8 cellular contexts compared by ENCODE assay signal in the genomic region with DNA sequence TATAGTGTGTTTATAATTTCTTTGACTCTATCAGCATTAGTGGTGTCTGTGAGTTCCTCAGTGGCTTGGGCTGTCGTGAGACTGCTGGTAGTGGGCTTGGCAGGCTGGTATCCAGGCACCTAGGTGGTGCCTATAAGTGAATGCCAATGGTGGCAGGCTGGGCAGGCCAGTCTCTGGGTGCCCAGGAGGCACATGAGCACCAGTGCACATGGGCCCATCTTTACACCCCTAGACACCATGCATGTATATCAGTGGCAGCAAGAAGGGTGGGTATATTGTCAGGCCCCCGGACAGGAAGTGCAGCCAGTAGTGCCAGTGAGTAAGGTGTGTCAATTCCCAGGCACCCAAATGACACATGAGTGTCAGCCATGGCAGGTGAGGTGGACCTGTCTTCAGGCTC.
"Had no signal": no experiment of that assay in that cellular context is flagged by ENCODE, and none has a peak within 500 bp of the region (broad histone marks: within the 10 kb centered on the region; RNA-seq: fewer than 3 reads in every experiment).

No MANE protein-coding gene starts in this region.

- H3K4me1 Mint-ChIP-seq: IgD-negative memory B cell had no signal

- H3K9ac ChIP-seq: KMS-11 had no signal

- H3K27me3 Mint-ChIP-seq: IgD-negative memory B cell had no signal

- H3K27ac Mint-ChIP-seq: IgD-negative memory B cell had no signal

- ATAC-seq: HepG2, K562 had no signal

- H3K4me2 ChIP-seq: KMS-11 had no signal

- FAIRE-seq: HepG2, K562 had no signal

- H3K4me3 ChIP-seq: K562 had no signal

- H3K27ac ChIP-seq: HL-60 had no signal

- DNase-seq: IMR-90, KBM-7, KG1 had no signal

- H3K36me3 Mint-ChIP-seq: IgD-negative memory B cell had no signal
